11 cellular contexts compared by ENCODE assay signal in genomic region chr4:185734214-185734613, GRCh38.
DNase-seq lines count a peak whose midpoint lies in the region; ATAC-seq and TF ChIP-seq lines count a peak whose summit lies in the region.
"Had no signal": no experiment of that assay in that cellular context is flagged by ENCODE, and none has a peak within 500 bp of the region (broad histone marks: within the 10 kb centered on the region; RNA-seq: fewer than 3 reads in every experiment).

No MANE protein-coding gene starts in this region.

- TF ChIP-seq POLR2A in stomach (IDR thresholded peaks at IDR 0.05) (no peak), Peyer's patch (IDR thresholded peaks at IDR 0.05) (no peak)

- 77 to 91% (median 88%) methylated on average over 5 of the region's 5 CpGs for WGBS in stomach, 5 donors

- H3K4me1 ChIP-seq in stomach (peaks cover 8 to 84% (median 59%) of the 10 kb centered on the region in 4 donors), Peyer's patch (no peaks in the 10 kb centered on the region)

- intact Hi-C loops in stomach (cut with DNase I; ENCODE audit: low total_unique reads), result no loop called here

- H3K36me3 ChIP-seq in stomach (peaks cover 0 to 10% (median 4%) of the 10 kb centered on the region in 4 donors), Peyer's patch (no peaks in the 10 kb centered on the region)

- H3K9me3 ChIP-seq in stomach (no peaks in the 10 kb centered on the region), Peyer's patch (no peaks in the 10 kb centered on the region)

- H3K27ac ChIP-seq in stomach (peak overlapping the region in 4 of 5 donors; percentile 53 to 84 (median 68)), Peyer's patch (peak overlapping the region in 1 of 4 donors; percentile 28)
- H3K27ac ChIP-seq: 22Rv1 had no signal

- H3K27me3 ChIP-seq in stomach (no peaks in the 10 kb centered on the region), Peyer's patch (no peaks in the 10 kb centered on the region)

- TF ChIP-seq CTCF in stomach (IDR thresholded peaks at IDR 0.05), result no peak
- TF ChIP-seq CTCF in Peyer's patch (IDR thresholded peaks at IDR 0.05), result no peak

- TF ChIP-seq EP300 in stomach (IDR thresholded peaks at IDR 0.05), result no peak

- H3K4me3 ChIP-seq in stomach, result no peak overlapping the region
- no peak overlapping the region for H3K4me3 ChIP-seq in Peyer's patch

- DNase-seq in NK-92 treated with Interleukin-12 subunit alpha and Interleukin-12 subunit beta, amount 100 ng/mL, for 24 hours (lab: John Stamatoyannopoulos, UW), result peak; percentile 69
- no peak for DNase-seq in NK-92 (lab: John Stamatoyannopoulos, UW; ENCODE audit: unreplicated experiment)
- peak; percentile 87 for DNase-seq in NOMO-1 treated with dmso at 0.1 percent for 144 hours (lab: John Stamatoyannopoulos, UW; ENCODE audit: unreplicated experiment)
- DNase-seq in stomach, result no peak
- DNase-seq in ecto neural progenitor cell (ENCODE audit: low spot score), result no peak
- DNase-seq in Peyer's patch, result no peak
- DNase-seq in NCI-H510A (lab: John Stamatoyannopoulos, UW), result no peak
- DNase-seq: activated CD4-positive, alpha-beta T cell treated with anti-CD3 and anti-CD28 coated beads, Interleukin-2, amount 50 U/mL, for 48 hours; NCI-H1694 treated with DMSO at 0.1 percent for 48 hours had no signal

- ATAC-seq in HG02884 (IDR thresholded peaks at IDR 0.05; ENCODE audit: unreplicated experiment), result peak; percentile 50

Comparison
In these comparisons a context has a peak if more than half of its experiments do, and no peak if none do; other contexts are left out.
1. DNase-seq: peak in NK-92 treated with Interleukin-12 subunit alpha and Interleukin-12 subunit beta, amount 100 ng/mL, for 24 hours (single experiment) and NOMO-1 treated with dmso at 0.1 percent for 144 hours (single experiment); none in NK-92 (single experiment), stomach (single experiment), ecto neural progenitor cell (single experiment), Peyer's patch (0 of 3) and NCI-H510A (single experiment).